6 cellular contexts compared by ENCODE assay signal in the genomic region with DNA sequence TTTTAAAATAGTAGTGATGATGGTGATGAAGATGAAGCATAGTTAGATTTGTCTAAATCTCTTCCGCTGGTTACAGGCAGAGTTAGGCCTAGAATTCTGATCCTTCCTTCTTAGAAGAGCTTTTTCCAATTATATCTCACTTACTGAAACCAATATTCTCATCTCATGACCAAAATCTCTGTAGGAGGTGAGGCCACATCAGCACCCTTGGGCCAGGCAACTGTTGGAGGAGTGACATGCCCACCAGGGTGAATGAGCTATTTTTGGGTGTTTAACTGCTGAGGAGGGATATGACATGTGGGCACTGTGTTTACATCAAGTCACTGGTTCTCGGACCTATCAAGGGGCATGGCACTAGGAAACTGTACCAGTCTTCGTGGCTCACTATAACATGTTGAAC.
"Had no signal": no experiment of that assay in that cellular context is flagged by ENCODE, and none has a peak within 500 bp of the region (broad histone marks: within the 10 kb centered on the region; RNA-seq: fewer than 3 reads in every experiment).

No MANE protein-coding gene starts in this region.

- DNase-seq: H9, HCEC 1CT, HFFc6, IMR-90 had no signal

- ATAC-seq: GM23338, K562 had no signal

- H3K4me3 Mint-ChIP-seq: GM23338, H9, HFFc6 had no signal

- H3K4me3 ChIP-seq: GM23338, K562 had no signal

- H3K27ac Mint-ChIP-seq: GM23338, H9, HFFc6 had no signal

- H3K4me1 Mint-ChIP-seq: GM23338, H9 had no signal
